8 cellular contexts compared by ENCODE assay signal in the genomic region with DNA sequence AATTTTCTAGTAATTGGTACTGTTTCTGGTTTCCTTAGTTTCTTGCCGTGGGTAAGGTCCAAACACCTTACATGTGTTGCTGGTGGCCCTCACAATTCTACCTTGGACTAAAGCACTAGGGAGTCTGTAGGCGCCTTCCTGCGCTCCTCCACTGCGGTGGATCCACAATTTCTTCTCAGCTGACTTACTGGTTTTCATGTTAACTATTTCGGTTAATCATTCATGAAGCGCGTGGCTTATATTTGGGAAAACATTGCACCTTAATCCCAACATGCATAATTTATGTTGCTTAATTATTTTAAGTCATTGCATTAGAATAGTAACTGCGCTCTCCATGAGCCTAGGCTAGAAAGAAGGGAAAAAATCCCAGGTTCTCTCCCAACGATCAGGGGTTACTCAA. TPM values are rescaled to one million over a fixed set of nuclear protein-coding genes. Genes with fewer than 3 reads are reported as not detected.
DNase-seq lines count a peak whose midpoint lies in the region; FAIRE-seq and TF ChIP-seq lines count a peak whose summit lies in the region.

No MANE protein-coding gene starts in this region.

- 20% methylated on average over 9 of the region's 9 CpGs for WGBS in hepatocyte (ENCODE audit: low lambda C conversion rate, missing lambda C conversion rate)

- H3K27me3 ChIP-seq in WERI-Rb-1 (ENCODE audit: insufficient read depth, low read depth, severe bottlenecking) (peaks cover 34% of the 10 kb centered on the region), hepatocyte (peaks cover 12% of the 10 kb centered on the region), skeletal muscle tissue (ENCODE audit: control insufficient read depth in 3 of 3, insufficient read depth in 3 of 3, low read length in 3 of 3) (no peaks in the 10 kb centered on the region)

- H3K9me2 ChIP-seq in hepatocyte (replicated peaks; ENCODE audit: insufficient read depth): no peaks in the 10 kb centered on the region

- FAIRE-seq in GM12892 (lab: Jason Lieb, UNC): no peak

- H3K79me2 ChIP-seq in hepatocyte: peaks cover 40% of the 10 kb centered on the region

- H3K36me3 Mint-ChIP-seq in T-helper 1 cell treated with Interleukin-12 subunit alpha and Interleukin-12 subunit beta and Interleukin-4 antibody, amounts not matched to agents 30 μg/mL and 1 μg/mL, for 36 hours (ENCODE audit: low read depth): peaks cover 4% of the 10 kb centered on the region

- no peaks in the 10 kb centered on the region for H3K9me3 ChIP-seq in WERI-Rb-1 (ENCODE audit: severe bottlenecking)
- H3K9me3 ChIP-seq in hepatocyte (ENCODE audit: low read depth): no peaks in the 10 kb centered on the region
- H3K9me3 ChIP-seq in skeletal muscle tissue (ENCODE audit: control insufficient read depth in 3 of 3, low read length in 3 of 3): no peaks in the 10 kb centered on the region

- peak overlapping the region; percentile 85 for H3K4me2 ChIP-seq in hepatocyte

- H3K4me3 ChIP-seq in WERI-Rb-1 (ENCODE audit: low read depth, low read length) (peak overlapping the region; percentile 87), hepatocyte (peak overlapping the region; percentile 95), skeletal muscle tissue (ENCODE audit: low read length in 3 of 3) (peak overlapping the region; percentile 86 to 94 (median 92))

- no peaks in the 10 kb centered on the region for H3K9me3 Mint-ChIP-seq in T-helper 1 cell treated with Interleukin-12 subunit alpha and Interleukin-12 subunit beta and Interleukin-4 antibody, amounts not matched to agents 30 μg/mL and 1 μg/mL, for 36 hours

- H3K36me3 ChIP-seq in WERI-Rb-1 (peaks cover 4% of the 10 kb centered on the region; the same call in 1 of the 2 replicates), hepatocyte (replicated peaks; ENCODE audit: insufficient read depth, low read depth) (no peaks in the 10 kb centered on the region), skeletal muscle tissue (ENCODE audit: control insufficient read depth in 3 of 3, insufficient read depth in 3 of 3, low read length in 3 of 3) (no peaks in the 10 kb centered on the region)

- H3K9ac ChIP-seq in skeletal muscle tissue (ENCODE audit: low read depth in 1 of 3, low read length in 3 of 3): peak overlapping the region; percentile 95 to 98 (median 98)

- H3K27ac ChIP-seq in WERI-Rb-1 (peak overlapping the region; percentile 92), hepatocyte (peak overlapping the region; percentile 100), skeletal muscle tissue (ENCODE audit: low read depth, low read length) (peak overlapping the region; percentile 99)

- no peak for DNase-seq in T-helper 1 cell
- DNase-seq in WERI-Rb-1: no peak
- DNase-seq in hepatocyte (ENCODE audit: low spot score): peak; percentile 47
- no peak for DNase-seq in GM12892 (ENCODE audit: insufficient read length)
- DNase-seq in stimulated activated CD4-positive, alpha-beta T cell treated with anti-CD3 and anti-CD28 coated beads, Interleukin-4, amount 100 ng/mL, for 4 hours: no peak
- DNase-seq in DMS79 (lab: John Stamatoyannopoulos, UW): no peak

- TF ChIP-seq POLR2A in GM12892 (IDR thresholded peaks at IDR 0.05; ENCODE audit: low read depth, low read length): no peak

- peaks cover 31% of the 10 kb centered on the region for H3K27me3 Mint-ChIP-seq in T-helper 1 cell treated with Interleukin-12 subunit alpha and Interleukin-12 subunit beta and Interleukin-4 antibody, amounts not matched to agents 30 μg/mL and 1 μg/mL, for 36 hours (ENCODE audit: low read depth)

- H3K27ac Mint-ChIP-seq in T-helper 1 cell treated with Interleukin-12 subunit alpha and Interleukin-12 subunit beta and Interleukin-4 antibody, amounts not matched to agents 30 μg/mL and 1 μg/mL, for 36 hours: peak overlapping the region; percentile 95

- peaks cover 24% of the 10 kb centered on the region for H3K4me1 Mint-ChIP-seq in T-helper 1 cell treated with Interleukin-12 subunit alpha and Interleukin-12 subunit beta and Interleukin-4 antibody, amounts not matched to agents 30 μg/mL and 1 μg/mL, for 36 hours (ENCODE audit: low read depth)

- TF ChIP-seq CTCF in WERI-Rb-1 (IDR thresholded peaks at IDR 0.05; ENCODE audit: low read depth, low read length): no peak
- no peak for TF ChIP-seq CTCF in hepatocyte (IDR thresholded peaks at IDR 0.05; ENCODE audit: poor library complexity)

- peaks cover 13% of the 10 kb centered on the region for H3K4me1 ChIP-seq in hepatocyte (ENCODE audit: insufficient read depth)
- H3K4me1 ChIP-seq in skeletal muscle tissue (ENCODE audit: control insufficient read depth in 3 of 3, insufficient read depth in 3 of 3, low read length in 3 of 3): peaks cover 14 to 40% (median 24%) of the 10 kb centered on the region in 3 donors

- peak overlapping the region; percentile 93 for H3K4me3 Mint-ChIP-seq in T-helper 1 cell treated with Interleukin-12 subunit alpha and Interleukin-12 subunit beta and Interleukin-4 antibody, amounts not matched to agents 30 μg/mL and 1 μg/mL, for 36 hours

- H2AFZ ChIP-seq in hepatocyte: peak overlapping the region; percentile 73

- peaks cover 11% of the 10 kb centered on the region for H4K20me1 ChIP-seq in hepatocyte (ENCODE audit: insufficient read depth, poor library complexity, severe bottlenecking)

RNA-seq across cellular contexts. Expression of gene ARHGEF7, which starts 37.7 kb away (rescaled TPM):
- 46.8 and 49.5 TPM in 2 replicates for total RNA-seq in hepatocyte
- 30.1 and 35.4 TPM in 2 replicates for polyA plus RNA-seq in hepatocyte
- 99.7 TPM for total RNA-seq in skeletal muscle tissue
- polyA plus RNA-seq in GM12892 (2012; ENCODE audit: missing spikeins): 52.8 TPM
